Comparison of ENCODE assay signal across 28 cellular contexts in genomic region chr10:111208951-111209350, GRCh38.
"Had no signal": no experiment of that assay in that cellular context is flagged by ENCODE, and none has a peak within 500 bp of the region (broad histone marks: within the 10 kb centered on the region; RNA-seq: fewer than 3 reads in every experiment).

No MANE protein-coding gene starts in this region.

- H3K4me3 Mint-ChIP-seq: stimulated activated effector memory CD8-positive, alpha-beta T cell treated with anti-CD3 and anti-CD28 coated beads, Interleukin-12 subunit alpha, Interleukin-12 subunit beta, amount 100 ng/mL, for 72 hours; stimulated activated memory B cell treated with anti-CD40 and anti-IgM and Interleukin-4, amounts not matched to agents 10 μg/mL and 1 μg/mL and 100 μg/mL, for 72 hours; stimulated activated naive B cell treated with anti-CD40 and anti-IgM and Interleukin-4, amounts not matched to agents 10 μg/mL and 1 μg/mL and 100 μg/mL, for 72 hours; stimulated activated naive CD8-positive, alpha-beta T cell treated with anti-CD3 and anti-CD28 coated beads, Interleukin-15, amount 100 ng/mL, for 72 hours; stimulated activated naive CD8-positive, alpha-beta T cell treated with anti-CD3 and anti-CD28 coated beads, Interleukin-15, Interleukin-2, amounts not matched to agents 100 ng/mL and 50 ng/mL, for 24 hours; type B pancreatic cell had no signal

- H3K4me1 Mint-ChIP-seq: stimulated activated effector memory CD8-positive, alpha-beta T cell treated with anti-CD3 and anti-CD28 coated beads, Interleukin-12 subunit alpha, Interleukin-12 subunit beta, amount 100 ng/mL, for 72 hours; stimulated activated memory B cell treated with anti-CD40 and anti-IgM and Interleukin-4, amounts not matched to agents 10 μg/mL and 1 μg/mL and 100 μg/mL, for 72 hours; stimulated activated naive B cell treated with anti-CD40 and anti-IgM and Interleukin-4, amounts not matched to agents 10 μg/mL and 1 μg/mL and 100 μg/mL, for 72 hours; stimulated activated naive CD8-positive, alpha-beta T cell treated with anti-CD3 and anti-CD28 coated beads, Interleukin-15, amount 100 ng/mL, for 72 hours had no signal

- H3K27me3 ChIP-seq: testis, thyroid gland, tibial artery, tibial nerve, transverse colon, upper lobe of left lung, upper lobe of right lung, uterus, vagina had no signal

- H3K27ac Mint-ChIP-seq: stimulated activated effector memory CD8-positive, alpha-beta T cell treated with anti-CD3 and anti-CD28 coated beads, Interleukin-12 subunit alpha, Interleukin-12 subunit beta, amount 100 ng/mL, for 72 hours; stimulated activated memory B cell treated with anti-CD40 and anti-IgM and Interleukin-4, amounts not matched to agents 10 μg/mL and 1 μg/mL and 100 μg/mL, for 72 hours; stimulated activated naive B cell treated with anti-CD40 and anti-IgM and Interleukin-4, amounts not matched to agents 10 μg/mL and 1 μg/mL and 100 μg/mL, for 72 hours; stimulated activated naive CD8-positive, alpha-beta T cell treated with anti-CD3 and anti-CD28 coated beads, Interleukin-15, Interleukin-2, amounts not matched to agents 100 ng/mL and 50 ng/mL, for 24 hours; type B pancreatic cell had no signal

- H3K27ac ChIP-seq: stomach, suprapubic skin, testis, thoracic aorta, thyroid gland, tibial artery, tibial nerve, transverse colon, upper lobe of left lung, upper lobe of right lung, uterus, vagina had no signal

- H3K4me3 ChIP-seq: stomach, suprapubic skin, testis, thoracic aorta, thyroid gland, tibial artery, tibial nerve, transverse colon, upper lobe of left lung, upper lobe of right lung, uterus, vagina had no signal

- H3K4me1 ChIP-seq: stomach, suprapubic skin, testis, thyroid gland, tibial artery, tibial nerve, upper lobe of left lung, upper lobe of right lung, uterus, vagina had no signal

- H3K9me3 ChIP-seq: suprapubic skin, testis, thoracic aorta, thyroid gland, tibial artery, transverse colon, upper lobe of left lung, upper lobe of right lung, uterus, vagina had no signal

- ATAC-seq: stimulated activated memory B cell treated with anti-CD40 and anti-IgM and Interleukin-4, amounts not matched to agents 10 μg/mL and 1 μg/mL and 100 μg/mL, for 72 hours; stimulated activated naive B cell treated with anti-CD40 and anti-IgM and Interleukin-4, amounts not matched to agents 10 μg/mL and 1 μg/mL and 100 μg/mL, for 72 hours; stimulated activated naive CD8-positive, alpha-beta T cell treated with anti-CD3 and anti-CD28 coated beads, Interleukin-15, amount 100 ng/mL, for 72 hours; stimulated activated naive CD8-positive, alpha-beta T cell treated with anti-CD3 and anti-CD28 coated beads, Interleukin-15, Interleukin-2, amounts not matched to agents 100 U/mL and 50 U/mL, for 24 hours; upper lobe of right lung had no signal

- H3K9me3 Mint-ChIP-seq: stimulated activated effector memory CD8-positive, alpha-beta T cell treated with anti-CD3 and anti-CD28 coated beads, Interleukin-12 subunit alpha, Interleukin-12 subunit beta, amount 100 ng/mL, for 72 hours; stimulated activated memory B cell treated with anti-CD40 and anti-IgM and Interleukin-4, amounts not matched to agents 10 μg/mL and 1 μg/mL and 100 μg/mL, for 72 hours; stimulated activated naive B cell treated with anti-CD40 and anti-IgM and Interleukin-4, amounts not matched to agents 10 μg/mL and 1 μg/mL and 100 μg/mL, for 72 hours; stimulated activated naive CD8-positive, alpha-beta T cell treated with anti-CD3 and anti-CD28 coated beads, Interleukin-15, amount 100 ng/mL, for 72 hours; stimulated activated naive CD8-positive, alpha-beta T cell treated with anti-CD3 and anti-CD28 coated beads, Interleukin-15, Interleukin-2, amounts not matched to agents 100 ng/mL and 50 ng/mL, for 24 hours; type B pancreatic cell had no signal

- H3K36me3 Mint-ChIP-seq: stimulated activated effector memory CD8-positive, alpha-beta T cell treated with anti-CD3 and anti-CD28 coated beads, Interleukin-12 subunit alpha, Interleukin-12 subunit beta, amount 100 ng/mL, for 72 hours; stimulated activated memory B cell treated with anti-CD40 and anti-IgM and Interleukin-4, amounts not matched to agents 10 μg/mL and 1 μg/mL and 100 μg/mL, for 72 hours; stimulated activated naive B cell treated with anti-CD40 and anti-IgM and Interleukin-4, amounts not matched to agents 10 μg/mL and 1 μg/mL and 100 μg/mL, for 72 hours; type B pancreatic cell had no signal

- H3K36me3 ChIP-seq: stomach, suprapubic skin, thoracic aorta, thyroid gland, tibial artery, tibial nerve, transverse colon, upper lobe of left lung, upper lobe of right lung, uterus, vagina had no signal

- DNase-seq: stimulated activated CD4-positive, alpha-beta T cell treated with anti-CD3 and anti-CD28 coated beads, Interleukin-2, amount 100 ng/mL, for 48 hours; stimulated activated CD4-positive, alpha-beta T cell treated with anti-CD3 and anti-CD28 coated beads, Interleukin-4, amount 100 ng/mL, for 1 hour; stimulated activated CD4-positive, alpha-beta T cell treated with anti-CD3 and anti-CD28 coated beads, Interleukin-4, amount 100 ng/mL, for 24 hours; stimulated activated CD4-positive, alpha-beta T cell treated with anti-CD3 and anti-CD28 coated beads, Interleukin-4, amount 100 ng/mL, for 4 hours; stimulated activated CD8-positive, alpha-beta memory T cell treated with anti-CD3 and anti-CD28 coated beads, Interleukin-4, amount 100 ng/mL, for 48 hours; stimulated activated naive B cell treated with anti-CD40 and anti-IgM and Interleukin-4, amounts not matched to agents 10 μg/mL and 1 μg/mL and 100 μg/mL, for 72 hours; stimulated activated naive CD4-positive, alpha-beta T cell; stimulated activated naive CD4-positive, alpha-beta T cell treated with Interleukin-2 at 50 U/mL for 16 hours; stimulated activated naive CD8-positive, alpha-beta T cell treated with anti-CD3 and anti-CD28 coated beads, Interleukin-15, amount 100 ng/mL, for 72 hours; stimulated activated naive CD8-positive, alpha-beta T cell treated with anti-CD3 and anti-CD28 coated beads, Interleukin-15, Interleukin-2, amounts not matched to agents 100 U/mL and 50 U/mL, for 24 hours; stomach; substantia nigra; testis; thyroid gland; tibial artery; transverse colon; trophoblast cell; upper lobe of left lung; upper lobe of right lung; uterus had no signal
